8 cellular contexts compared by ENCODE assay signal in the genomic region with DNA sequence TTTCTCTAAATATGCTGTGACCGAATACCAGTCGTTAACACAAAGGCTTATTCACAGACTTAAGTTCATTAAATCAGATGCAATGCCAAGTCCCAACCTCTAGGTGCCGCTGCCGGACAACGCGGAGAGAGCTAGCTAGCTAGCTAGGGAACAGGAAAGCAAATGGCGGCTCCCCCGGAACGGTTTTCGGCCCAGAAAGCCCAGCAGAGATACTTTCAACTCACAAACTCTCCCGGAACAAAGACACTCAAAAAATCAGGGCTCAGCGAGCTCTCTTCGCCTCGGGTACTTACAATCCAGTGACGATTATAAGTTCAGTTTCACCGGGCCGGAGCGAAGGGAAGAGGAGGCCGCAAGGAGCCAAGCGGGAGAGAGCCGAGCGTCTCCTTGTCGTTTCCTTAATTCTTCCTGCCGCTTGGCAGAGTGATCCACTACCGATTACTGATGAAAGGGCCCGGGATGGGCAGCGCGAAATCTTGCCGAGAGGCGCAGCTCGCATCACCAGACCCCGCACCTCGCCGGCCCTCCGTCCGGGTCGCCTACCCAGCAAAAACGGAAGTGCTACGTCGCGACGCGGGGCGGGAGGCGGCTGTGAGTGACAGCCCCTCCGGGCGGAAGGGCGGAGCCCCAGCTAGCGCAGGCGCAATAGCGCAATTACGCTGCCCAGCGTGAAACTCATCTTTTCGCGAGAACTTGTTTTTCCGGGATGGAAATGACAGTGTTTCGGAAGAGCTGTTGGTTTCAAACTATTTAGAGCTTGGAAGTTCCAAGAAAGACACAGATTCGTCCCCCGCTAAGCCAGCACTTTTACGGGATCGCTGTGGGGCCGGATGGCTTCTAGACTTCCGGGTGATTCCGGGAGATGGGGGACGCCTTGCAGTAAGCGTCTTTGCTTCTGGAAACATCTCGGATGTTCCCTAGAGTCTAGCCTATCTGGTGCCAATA.
DNase-seq lines count a peak whose midpoint lies in the region; ATAC-seq and TF ChIP-seq lines count a peak whose summit lies in the region.

A gene with protein sequence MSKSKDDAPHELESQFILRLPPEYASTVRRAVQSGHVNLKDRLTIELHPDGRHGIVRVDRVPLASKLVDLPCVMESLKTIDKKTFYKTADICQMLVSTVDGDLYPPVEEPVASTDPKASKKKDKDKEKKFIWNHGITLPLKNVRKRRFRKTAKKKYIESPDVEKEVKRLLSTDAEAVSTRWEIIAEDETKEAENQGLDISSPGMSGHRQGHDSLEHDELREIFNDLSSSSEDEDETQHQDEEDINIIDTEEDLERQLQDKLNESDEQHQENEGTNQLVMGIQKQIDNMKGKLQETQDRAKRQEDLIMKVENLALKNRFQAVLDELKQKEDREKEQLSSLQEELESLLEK (minus strand): TSS at position 560 of the 945 bp plus-strand sequence. CDS start 740 bp downstream, outside the sequence.

- peak; percentile 95 for ATAC-seq in GM21515 (IDR thresholded peaks at IDR 0.05; ENCODE audit: unreplicated experiment)

- H3K9ac ChIP-seq in OCI-LY3 (ENCODE audit: low read length) = peak within 1 kb of the TSS; percentile 94

- TF ChIP-seq CTCF in OCI-LY3 (IDR thresholded peaks at IDR 0.05; ENCODE audit: low read depth, low read length) = peak; percentile 67

- no peaks in the 10 kb centered on the region for H3K27me3 ChIP-seq in OCI-LY3 (ENCODE audit: low read depth, low read length)

- peak within 1 kb of the TSS; percentile 85 for H3K27ac ChIP-seq in OCI-LY3 (ENCODE audit: low read length)

- H3K36me3 ChIP-seq in OCI-LY3 (replicated peaks; ENCODE audit: low read depth, low read length) = peaks cover 35% of the 10 kb centered on the region

- H4K20me1 ChIP-seq in OCI-LY3 (ENCODE audit: insufficient read depth, low read length) = no peaks in the 10 kb centered on the region

- DNase-seq in DMS114 treated with DMSO at 0.1 percent for 48 hours (lab: John Stamatoyannopoulos, UW; ENCODE audit: unreplicated experiment) (peak; percentile 86), HuH-7.5 (ENCODE audit: low spot score) (peak; percentile 64), epidermal melanocyte (ENCODE audit: insufficient read length, low spot score) (peak; percentile 80), middle frontal gyrus (ENCODE audit: extremely low spot score, low spot score) (peak; percentile 89)
- DNase-seq in activated CD8-positive, alpha-beta memory T cell treated with anti-CD3 and anti-CD28 coated beads, Interleukin-2, amount 50 U/mL, for 48 hours = peak; percentile 94
- peak; percentile 87 for DNase-seq in stimulated activated CD8-positive, alpha-beta memory T cell treated with anti-CD3 and anti-CD28 coated beads, Interleukin-2, amount 100 ng/mL, for 48 hours (ENCODE audit: low read depth in 2 of 2)

- H3K4me3 ChIP-seq in OCI-LY3 (ENCODE audit: low read length) = peak within 1 kb of the TSS; percentile 97

- H3K79me2 ChIP-seq in OCI-LY3 (ENCODE audit: low read length) = peaks cover 41% of the 10 kb centered on the region

- H3K9me3 ChIP-seq in OCI-LY3 (ENCODE audit: insufficient read depth, low read length) = peaks cover 30% of the 10 kb centered on the region; the same call in 1 of the 2 replicates

- H3K4me1 ChIP-seq in OCI-LY3 (ENCODE audit: low read length) = peaks cover 25% of the 10 kb centered on the region

- H2AFZ ChIP-seq in OCI-LY3 (ENCODE audit: low read depth, low read length) = peak within 1 kb of the TSS; percentile 93; the same call in 1 of the 2 replicates

- H3K4me2 ChIP-seq in OCI-LY3 (ENCODE audit: low read length) = peak within 1 kb of the TSS; percentile 78

Comparison
In these comparisons a context has a peak if more than half of its experiments do, and no peak if none do; other contexts are left out.
1. Peak in every context shown above with its lines: DNase-seq, ATAC-seq, H3K4me3 ChIP-seq and H3K27ac ChIP-seq.